12 cellular contexts compared by ENCODE assay signal in genomic region chr12:105562727-105563072, GRCh38.
DNase-seq lines count a peak whose midpoint lies in the region; ATAC-seq and TF ChIP-seq lines count a peak whose summit lies in the region.
"Had no signal": no experiment of that assay in that cellular context is flagged by ENCODE, and none has a peak within 500 bp of the region (broad histone marks: within the 10 kb centered on the region; RNA-seq: fewer than 3 reads in every experiment).

No MANE protein-coding gene starts in this region.

- no peaks in the 10 kb centered on the region for H3K36me3 Mint-ChIP-seq in activated naive CD4-positive, alpha-beta T cell treated with anti-CD3 and anti-CD28 coated beads, Interleukin-2, amount 50 U/mL, for 72 hours

- H2AFZ ChIP-seq in PC-3 (ENCODE audit: low read length) = peak overlapping the region; percentile 68

- TF ChIP-seq CTCF in PC-3 (conservative IDR thresholded peaks at IDR 0.05; ENCODE audit: low read depth, low read length) (no peak), transverse colon (IDR thresholded peaks at IDR 0.05) (no peak)

- H3K27me3 ChIP-seq in PC-3 (ENCODE audit: low read length) (no peaks in the 10 kb centered on the region), iPS-15b (ENCODE audit: control insufficient read depth, insufficient read depth, low read length) (no peaks in the 10 kb centered on the region), transverse colon (no peaks in the 10 kb centered on the region)
- H3K27me3 ChIP-seq: adrenal gland had no signal

- DNase-seq in NCI-H2171 treated with DMSO at 0.1 percent for 48 hours (lab: John Stamatoyannopoulos, UW) = peak; percentile 72
- no peak for DNase-seq in NCI-H2171 (lab: John Stamatoyannopoulos, UW)
- DNase-seq in PC-3 = no peak
- DNase-seq in transverse colon = peak; percentile 16
- DNase-seq in RKO (ENCODE audit: low spot score) = no peak
- no peak for DNase-seq in activated naive CD4-positive, alpha-beta T cell treated with anti-CD3 and anti-CD28 coated beads, Interleukin-2, amount 50 U/mL, for 72 hours (ENCODE audit: low spot score in 2 of 2)
- DNase-seq: activated CD8-positive, alpha-beta T cell treated with anti-CD3 and anti-CD28 coated beads for 36 hours had no signal

- no peaks in the 10 kb centered on the region for H3K36me3 ChIP-seq in PC-3 (ENCODE audit: low read depth, low read length)
- H3K36me3 ChIP-seq in iPS-15b (ENCODE audit: control insufficient read depth, insufficient read depth, low read length) = no peaks in the 10 kb centered on the region
- H3K36me3 ChIP-seq in transverse colon = no peaks in the 10 kb centered on the region
- H3K36me3 ChIP-seq: adrenal gland had no signal

- no peak for TF ChIP-seq EP300 in transverse colon (IDR thresholded peaks at IDR 0.05; ENCODE audit: low read depth)

- H3K4me1 ChIP-seq in PC-3 (ENCODE audit: insufficient read depth, low read length) = peaks cover 21% of the 10 kb centered on the region
- H3K4me1 ChIP-seq in iPS-15b (ENCODE audit: control insufficient read depth, insufficient read depth, low read length) = peaks cover 3% of the 10 kb centered on the region
- H3K4me1 ChIP-seq in transverse colon = peaks cover 4 to 16% (median 12%) of the 10 kb centered on the region in 4 donors
- H3K4me1 ChIP-seq: adrenal gland had no signal

- no peak for TF ChIP-seq POLR2A in transverse colon (IDR thresholded peaks at IDR 0.05)

- intact Hi-C loops in PC-3 (cut with micrococcal nuclease) (loop anchor here (5.0 kb wide), 2 partner anchors 105 to 575 kb away; partner anchors contain the start of gene NUAK1), transverse colon (cut with DNase I; ENCODE audit: low total_unique reads) (no loop called here)

- CTCF ChIA-PET in PC-3 (lab: Charles Lee) = interaction anchor here (1.1 to 1.2 kb wide), 2 partner anchors 9 to 107 kb away, joined by 5 to 6 read pairs; no protein-coding TSS in a partner anchor

- peak overlapping the region; percentile 84 for H3K4me2 ChIP-seq in PC-3 (ENCODE audit: low read length)

- POLR2A ChIA-PET in PC-3 (lab: Charles Lee; ENCODE audit: unreplicated experiment) = interaction anchor here (0.5 to 0.7 kb wide), 2 partner anchors 413 to 533 kb away, joined by 5 to 16 read pairs; no protein-coding TSS in a partner anchor

- no peaks in the 10 kb centered on the region for H3K79me2 ChIP-seq in PC-3 (ENCODE audit: low read length)
- H3K79me2 ChIP-seq: parathyroid adenoma had no signal

- H3K4me3 ChIP-seq in PC-3 (ENCODE audit: low read length) (peak overlapping the region; percentile 60), iPS-15b (ENCODE audit: low read depth, low read length) (peak overlapping the region; percentile 18), transverse colon (no peak overlapping the region)
- H3K4me3 ChIP-seq: adrenal gland, SK-N-MC had no signal

- H3K9me3 Mint-ChIP-seq in activated naive CD4-positive, alpha-beta T cell treated with anti-CD3 and anti-CD28 coated beads, Interleukin-2, amount 50 U/mL, for 72 hours = no peaks in the 10 kb centered on the region
- H3K9me3 Mint-ChIP-seq: activated CD8-positive, alpha-beta T cell treated with anti-CD3 and anti-CD28 coated beads for 36 hours had no signal

- no peaks in the 10 kb centered on the region for H3F3A ChIP-seq in PC-3 (ENCODE audit: low read length, unreplicated experiment)

- ATAC-seq in PC-3 = peak; percentile 56
- no peak for ATAC-seq in HG03442 (IDR thresholded peaks at IDR 0.05; ENCODE audit: unreplicated experiment)
- no peak for ATAC-seq in activated naive CD4-positive, alpha-beta T cell treated with anti-CD3 and anti-CD28 coated beads, Interleukin-2, amount 50 U/mL, for 72 hours
- ATAC-seq: activated CD8-positive, alpha-beta T cell treated with anti-CD3 and anti-CD28 coated beads for 36 hours had no signal

- H4K20me1 ChIP-seq in PC-3 (ENCODE audit: low read length) = no peaks in the 10 kb centered on the region

- H3K9me2 ChIP-seq in PC-3 (replicated peaks; ENCODE audit: low read length) = no peaks in the 10 kb centered on the region

- 20 to 32% methylated on average over 7 of the region's 7 CpGs for WGBS in transverse colon (ENCODE audit: low coverage in 1 of 2), 2 donors

- in situ Hi-C loops in transverse colon (cut with MboI; ENCODE audit: low pct_ligation_motif_present in 1 of 4, low pct_unique_long_range_greater_than_20kb in 1 of 4, low sequenced_read_pairs in 3 of 4) = no loop called here

- H3K27ac ChIP-seq in PC-3 (ENCODE audit: low read length) (peak overlapping the region; percentile 87), transverse colon (peak overlapping the region; percentile 8 to 61 (median 52))
- H3K27ac ChIP-seq: adrenal gland, parathyroid adenoma, SK-N-MC had no signal

- no peak overlapping the region for H3K27ac Mint-ChIP-seq in activated naive CD4-positive, alpha-beta T cell treated with anti-CD3 and anti-CD28 coated beads, Interleukin-2, amount 50 U/mL, for 72 hours
- H3K27ac Mint-ChIP-seq: activated CD8-positive, alpha-beta T cell treated with anti-CD3 and anti-CD28 coated beads for 36 hours had no signal

- H3K9ac ChIP-seq in PC-3 (ENCODE audit: low read length) = peak overlapping the region; percentile 45
- no peak overlapping the region for H3K9ac ChIP-seq in iPS-15b (ENCODE audit: low read depth, low read length)
- H3K9ac ChIP-seq: parathyroid adenoma had no signal

- H3K9me3 ChIP-seq in PC-3 (ENCODE audit: low read length) = no peaks in the 10 kb centered on the region
- no peaks in the 10 kb centered on the region for H3K9me3 ChIP-seq in iPS-15b (ENCODE audit: control insufficient read depth, insufficient read depth, low read length)
- H3K9me3 ChIP-seq in transverse colon = no peaks in the 10 kb centered on the region
- H3K9me3 ChIP-seq: adrenal gland had no signal

- BruUV-seq in PC-3 (replicated peaks; lab: Mats Ljungman, UMichigan) = no TSS peak

Comparison
In these comparisons a context has a peak if more than half of its experiments do, and no peak if none do; other contexts are left out.
1. DNase-seq: peak in NCI-H2171 treated with DMSO at 0.1 percent for 48 hours (single experiment) and transverse colon (single experiment); none in NCI-H2171 (single experiment), PC-3 (single experiment), RKO (single experiment) and activated naive CD4-positive, alpha-beta T cell treated with anti-CD3 and anti-CD28 coated beads, Interleukin-2, amount 50 U/mL, for 72 hours (0 of 2).
2. H3K4me3 ChIP-seq: peak in PC-3 (single experiment) and iPS-15b (single experiment); none in transverse colon (0 of 4).